25 cellular contexts compared by ENCODE assay signal in the genomic region with DNA sequence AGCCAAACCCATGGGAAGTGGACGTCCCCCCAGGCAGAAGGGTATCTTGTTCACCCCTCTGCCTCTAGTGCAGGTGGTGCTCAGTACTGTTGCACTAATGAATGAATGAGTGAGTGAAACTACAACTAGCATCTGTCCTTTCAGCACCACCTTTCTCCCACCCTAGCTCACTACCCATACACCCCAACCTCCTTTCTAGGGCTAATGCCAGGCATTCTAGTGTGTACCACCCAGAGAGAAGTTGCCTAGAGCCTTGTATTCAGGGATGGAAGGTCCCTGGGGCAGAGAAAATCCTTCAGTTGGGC. TPM values are rescaled to one million over a fixed set of nuclear protein-coding genes. Genes with fewer than 3 reads are reported as not detected.
DNase-seq lines count a peak whose midpoint lies in the region; ATAC-seq and TF ChIP-seq lines count a peak whose summit lies in the region.
"Had no signal": no experiment of that assay in that cellular context is flagged by ENCODE, and none has a peak within 500 bp of the region (broad histone marks: within the 10 kb centered on the region; RNA-seq: fewer than 3 reads in every experiment).

No MANE protein-coding gene starts in this region.

- intact Hi-C loops in activated CD8-positive, alpha-beta T cell treated with anti-CD3 and anti-CD28 coated beads for 36 hours (cut with micrococcal nuclease) = no loop called here

- CTCF ChIA-PET in activated CD8-positive, alpha-beta T cell treated with anti-CD3 and anti-CD28 coated beads for 36 hours (lab: Charles Lee) = interaction anchor here (1.2 kb wide), 1 partner anchor 11 kb away, joined by 3 read pairs; no protein-coding TSS in a partner anchor

- no peak for ATAC-seq in activated CD8-positive, alpha-beta T cell treated with anti-CD3 and anti-CD28 coated beads for 36 hours
- no peak for ATAC-seq in stimulated activated effector memory CD8-positive, alpha-beta T cell treated with anti-CD3 and anti-CD28 coated beads, Interleukin-12 subunit alpha, Interleukin-12 subunit beta, amount 100 ng/mL, for 72 hours
- no peak for ATAC-seq in HG02973 (IDR thresholded peaks at IDR 0.05; ENCODE audit: unreplicated experiment)
- ATAC-seq: natural killer cell treated with Interleukin-12 subunit alpha and Interleukin-12 subunit beta and Interleukin-15 and Interleukin-18, amount 100 ng/mL, for 72 hours had no signal

- TF ChIP-seq CTCF in activated CD8-positive, alpha-beta T cell treated with anti-CD3 and anti-CD28 coated beads for 36 hours (IDR thresholded peaks at IDR 0.05) = no peak

- no peak for DNase-seq in activated T-cell treated with anti-CD3 and anti-CD28 coated beads, Interleukin-2, amount 50 U/mL, for 24 hours
- DNase-seq in activated T-cell treated with anti-CD3 and anti-CD28 coated beads for 4 hours = no peak
- no peak for DNase-seq in activated CD8-positive, alpha-beta T cell treated with anti-CD3 and anti-CD28 coated beads for 36 hours
- no peak for DNase-seq in stimulated activated effector memory CD8-positive, alpha-beta T cell treated with anti-CD3 and anti-CD28 coated beads, Interleukin-12 subunit alpha, Interleukin-12 subunit beta, amount 100 ng/mL, for 72 hours (ENCODE audit: low spot score in 2 of 2)
- no peak for DNase-seq in activated CD4-positive, alpha-beta T cell treated with anti-CD3 and anti-CD28 coated beads for 1 hour
- DNase-seq: activated CD4-positive, alpha-beta T cell treated with anti-CD3 and anti-CD28 coated beads, Interleukin-2, amount 10 ng/mL, durations not matched to agents 7 days and 5 days; activated naive CD8-positive, alpha-beta T cell treated with anti-CD3 and anti-CD28 coated beads for 36 hours; NCI-H1048; NCI-H187 treated with DMSO at 0.1 percent for 48 hours; NCI-H69; retina; RPMI8226; stimulated activated CD4-positive, alpha-beta T cell treated with anti-CD3 and anti-CD28 coated beads, Interleukin-2, amount 100 ng/mL, for 24 hours had no signal

- H3K4me3 Mint-ChIP-seq in activated T-cell treated with anti-CD3 and anti-CD28 coated beads, Interleukin-2, amount 50 U/mL, for 24 hours = no peak overlapping the region
- H3K4me3 Mint-ChIP-seq in activated CD8-positive, alpha-beta T cell treated with anti-CD3 and anti-CD28 coated beads for 36 hours = no peak overlapping the region
- H3K4me3 Mint-ChIP-seq in stimulated activated effector memory CD8-positive, alpha-beta T cell treated with anti-CD3 and anti-CD28 coated beads, Interleukin-12 subunit alpha, Interleukin-12 subunit beta, amount 100 ng/mL, for 72 hours = no peak overlapping the region
- H3K4me3 Mint-ChIP-seq: activated CD4-positive, alpha-beta T cell treated with anti-CD3 and anti-CD28 coated beads, Interleukin-2, amount 10 ng/mL, durations not matched to agents 7 days and 5 days; activated naive CD8-positive, alpha-beta T cell treated with anti-CD3 and anti-CD28 coated beads for 36 hours; dendritic cell treated with granulocyte-macrophage colony-stimulating factor and Interleukin-4, amounts not matched to agents 40 ng/mL and 50 ng/mL, for 4 days; natural killer cell treated with Interleukin-12 subunit alpha and Interleukin-12 subunit beta and Interleukin-15 and Interleukin-18, amount 100 ng/mL, for 72 hours had no signal

- H3K27ac Mint-ChIP-seq in activated T-cell treated with anti-CD3 and anti-CD28 coated beads, Interleukin-2, amount 50 U/mL, for 24 hours = peak overlapping the region; percentile 58
- peak overlapping the region; percentile 15 for H3K27ac Mint-ChIP-seq in activated CD8-positive, alpha-beta T cell treated with anti-CD3 and anti-CD28 coated beads for 36 hours
- H3K27ac Mint-ChIP-seq in stimulated activated effector memory CD8-positive, alpha-beta T cell treated with anti-CD3 and anti-CD28 coated beads, Interleukin-12 subunit alpha, Interleukin-12 subunit beta, amount 100 ng/mL, for 72 hours = peak overlapping the region; percentile 80
- H3K27ac Mint-ChIP-seq: activated CD4-positive, alpha-beta T cell treated with anti-CD3 and anti-CD28 coated beads, Interleukin-2, amount 10 ng/mL, durations not matched to agents 7 days and 5 days; activated naive CD8-positive, alpha-beta T cell treated with anti-CD3 and anti-CD28 coated beads for 36 hours; activated T-helper 2 cell treated with anti-CD3 and anti-CD28 coated beads, Interferon-gamma antibody, Interleukin-2, Interleukin-4, amounts not matched to agents 10 μg/mL and 5 μg/mL and 100 μg/mL, durations not matched to agents 14 hours and 24 hours and 36 hours; dendritic cell treated with granulocyte-macrophage colony-stimulating factor and Interleukin-4, amounts not matched to agents 40 ng/mL and 50 ng/mL, for 4 days; natural killer cell treated with Interleukin-12 subunit alpha and Interleukin-12 subunit beta and Interleukin-15 and Interleukin-18, amount 100 ng/mL, for 72 hours had no signal

- H3K4me1 Mint-ChIP-seq in activated T-cell treated with anti-CD3 and anti-CD28 coated beads, Interleukin-2, amount 50 U/mL, for 24 hours (ENCODE audit: low read depth) = peaks cover 5% of the 10 kb centered on the region
- H3K4me1 Mint-ChIP-seq in activated CD8-positive, alpha-beta T cell treated with anti-CD3 and anti-CD28 coated beads for 36 hours (ENCODE audit: low read depth) = peaks cover 3% of the 10 kb centered on the region
- H3K4me1 Mint-ChIP-seq in stimulated activated effector memory CD8-positive, alpha-beta T cell treated with anti-CD3 and anti-CD28 coated beads, Interleukin-12 subunit alpha, Interleukin-12 subunit beta, amount 100 ng/mL, for 72 hours = peaks cover 18% of the 10 kb centered on the region

- no peaks in the 10 kb centered on the region for H3K9me3 Mint-ChIP-seq in activated T-cell treated with anti-CD3 and anti-CD28 coated beads, Interleukin-2, amount 50 U/mL, for 24 hours
- no peaks in the 10 kb centered on the region for H3K9me3 Mint-ChIP-seq in activated CD8-positive, alpha-beta T cell treated with anti-CD3 and anti-CD28 coated beads for 36 hours
- H3K9me3 Mint-ChIP-seq in stimulated activated effector memory CD8-positive, alpha-beta T cell treated with anti-CD3 and anti-CD28 coated beads, Interleukin-12 subunit alpha, Interleukin-12 subunit beta, amount 100 ng/mL, for 72 hours = no peaks in the 10 kb centered on the region
- H3K9me3 Mint-ChIP-seq: activated CD4-positive, alpha-beta T cell treated with anti-CD3 and anti-CD28 coated beads, Interleukin-2, amount 10 ng/mL, durations not matched to agents 7 days and 5 days; activated naive CD8-positive, alpha-beta T cell treated with anti-CD3 and anti-CD28 coated beads for 36 hours; activated T-helper 2 cell treated with anti-CD3 and anti-CD28 coated beads, Interferon-gamma antibody, Interleukin-2, Interleukin-4, amounts not matched to agents 10 μg/mL and 5 μg/mL and 100 μg/mL, durations not matched to agents 14 hours and 24 hours and 36 hours; dendritic cell treated with granulocyte-macrophage colony-stimulating factor and Interleukin-4, amounts not matched to agents 40 ng/mL and 50 ng/mL, for 4 days; natural killer cell treated with Interleukin-12 subunit alpha and Interleukin-12 subunit beta and Interleukin-15 and Interleukin-18, amount 100 ng/mL, for 72 hours had no signal

- POLR2A ChIA-PET in activated CD8-positive, alpha-beta T cell treated with anti-CD3 and anti-CD28 coated beads for 36 hours (lab: Charles Lee) = interaction anchor here (0.8 to 7.9 kb wide), 7 partner anchors 9 to 37 kb away, joined by 3 to 97 read pairs (median 4); a partner anchor contains a TSS

- H3K27me3 Mint-ChIP-seq in activated T-cell treated with anti-CD3 and anti-CD28 coated beads, Interleukin-2, amount 50 U/mL, for 24 hours = no peaks in the 10 kb centered on the region
- no peaks in the 10 kb centered on the region for H3K27me3 Mint-ChIP-seq in activated CD8-positive, alpha-beta T cell treated with anti-CD3 and anti-CD28 coated beads for 36 hours
- H3K27me3 Mint-ChIP-seq: activated CD4-positive, alpha-beta T cell treated with anti-CD3 and anti-CD28 coated beads, Interleukin-2, amount 10 ng/mL, durations not matched to agents 7 days and 5 days; activated naive CD8-positive, alpha-beta T cell treated with anti-CD3 and anti-CD28 coated beads for 36 hours; dendritic cell treated with granulocyte-macrophage colony-stimulating factor and Interleukin-4, amounts not matched to agents 40 ng/mL and 50 ng/mL, for 4 days; natural killer cell treated with Interleukin-12 subunit alpha and Interleukin-12 subunit beta and Interleukin-15 and Interleukin-18, amount 100 ng/mL, for 72 hours had no signal

- peaks cover 71% of the 10 kb centered on the region for H3K36me3 Mint-ChIP-seq in activated T-cell treated with anti-CD3 and anti-CD28 coated beads, Interleukin-2, amount 50 U/mL, for 24 hours (ENCODE audit: low read depth)
- H3K36me3 Mint-ChIP-seq in activated CD8-positive, alpha-beta T cell treated with anti-CD3 and anti-CD28 coated beads for 36 hours (ENCODE audit: low read depth) = peaks cover 23% of the 10 kb centered on the region
- peaks cover 62% of the 10 kb centered on the region for H3K36me3 Mint-ChIP-seq in stimulated activated effector memory CD8-positive, alpha-beta T cell treated with anti-CD3 and anti-CD28 coated beads, Interleukin-12 subunit alpha, Interleukin-12 subunit beta, amount 100 ng/mL, for 72 hours

RNA-seq across cellular contexts. Expression of a gene that starts 22.5 kb away (rescaled TPM):
- 100 to 1,000 TPM; 628 to 660 TPM for total RNA-seq in activated CD8-positive, alpha-beta T cell treated with anti-CD3 and anti-CD28 coated beads for 36 hours

RNA-seq across cellular contexts. Expression of a gene that starts 23.5 kb away (rescaled TPM):
- total RNA-seq in activated CD8-positive, alpha-beta T cell treated with anti-CD3 and anti-CD28 coated beads for 36 hours = 10 to 100 TPM; 12.4 to 16.2 TPM

RNA-seq across cellular contexts. Expression of a gene that starts 27.7 kb away (rescaled TPM):
- total RNA-seq in activated CD8-positive, alpha-beta T cell treated with anti-CD3 and anti-CD28 coated beads for 36 hours = 10 to 100 TPM; 41.5 to 42.0 TPM

RNA-seq across cellular contexts. Expression of a gene that starts 36.8 kb away (rescaled TPM):
- under 1 TPM; 0.11 to 0.29 TPM for total RNA-seq in activated CD8-positive, alpha-beta T cell treated with anti-CD3 and anti-CD28 coated beads for 36 hours
- total RNA-seq: activated CD4-positive, alpha-beta T cell treated with anti-CD3 and anti-CD28 coated beads, Interleukin-2, amount 10 ng/mL, durations not matched to agents 7 days and 5 days; ascending aorta; cardiac septum; LHCN-M2; lower leg skin; natural killer cell treated with Interleukin-12 subunit alpha and Interleukin-12 subunit beta and Interleukin-15 and Interleukin-18, amount 100 ng/mL, for 72 hours; osteocyte; SK-MEL-5; temporal lobe; urinary bladder had no signal

RNA-seq across cellular contexts. Expression of a gene that starts 42.5 kb away (rescaled TPM):
- 10 to 100 TPM; 39.6 to 48.6 TPM for total RNA-seq in activated CD8-positive, alpha-beta T cell treated with anti-CD3 and anti-CD28 coated beads for 36 hours

Comparison
In these comparisons a context has a peak if more than half of its experiments do, and no peak if none do; other contexts are left out.
1. H3K27ac Mint-ChIP-seq: peak in every context shown above with its lines; median percentile 80 in stimulated activated effector memory CD8-positive, alpha-beta T cell treated with anti-CD3 and anti-CD28 coated beads, Interleukin-12 subunit alpha, Interleukin-12 subunit beta, amount 100 ng/mL, for 72 hours; 58 in activated T-cell treated with anti-CD3 and anti-CD28 coated beads, Interleukin-2, amount 50 U/mL, for 24 hours; 15 in activated CD8-positive, alpha-beta T cell treated with anti-CD3 and anti-CD28 coated beads for 36 hours.